1 cellular context compared by ENCODE assay signal in the genomic region with DNA sequence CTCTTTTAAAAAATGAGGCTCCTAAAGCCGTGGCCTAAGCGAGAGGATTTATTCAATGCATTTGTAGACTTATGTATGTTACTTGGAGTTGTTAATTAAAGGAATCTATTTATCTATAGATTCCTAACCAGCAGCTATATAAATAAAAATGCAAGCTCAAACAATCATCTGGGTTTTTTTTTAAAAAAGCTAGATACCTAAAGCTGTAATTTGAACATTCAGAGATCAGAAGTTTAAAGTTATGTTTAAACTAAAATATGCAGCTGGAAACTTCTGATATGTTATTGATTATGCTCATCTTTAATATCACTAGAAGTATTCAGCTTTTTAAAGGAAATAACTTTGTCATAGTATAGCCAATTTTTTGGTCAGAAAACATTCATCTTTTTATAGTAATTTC.
TF ChIP-seq lines count a peak whose summit lies in the region.

No MANE protein-coding gene starts in this region.

TF ChIP-seq in neural cell, 6 proteins besides CTCF, POLR2A, EP300 and RAD21 (continued from another document):
- TF ChIP-seq EZH2 (IDR thresholded peaks at IDR 0.05; ENCODE audit: borderline replicate concordance, insufficient read depth, low read length, poor library complexity, severe bottlenecking) (no peak), TAF1 (IDR thresholded peaks at IDR 0.05; ENCODE audit: low read depth) (no peak)
